In the genomic region with DNA sequence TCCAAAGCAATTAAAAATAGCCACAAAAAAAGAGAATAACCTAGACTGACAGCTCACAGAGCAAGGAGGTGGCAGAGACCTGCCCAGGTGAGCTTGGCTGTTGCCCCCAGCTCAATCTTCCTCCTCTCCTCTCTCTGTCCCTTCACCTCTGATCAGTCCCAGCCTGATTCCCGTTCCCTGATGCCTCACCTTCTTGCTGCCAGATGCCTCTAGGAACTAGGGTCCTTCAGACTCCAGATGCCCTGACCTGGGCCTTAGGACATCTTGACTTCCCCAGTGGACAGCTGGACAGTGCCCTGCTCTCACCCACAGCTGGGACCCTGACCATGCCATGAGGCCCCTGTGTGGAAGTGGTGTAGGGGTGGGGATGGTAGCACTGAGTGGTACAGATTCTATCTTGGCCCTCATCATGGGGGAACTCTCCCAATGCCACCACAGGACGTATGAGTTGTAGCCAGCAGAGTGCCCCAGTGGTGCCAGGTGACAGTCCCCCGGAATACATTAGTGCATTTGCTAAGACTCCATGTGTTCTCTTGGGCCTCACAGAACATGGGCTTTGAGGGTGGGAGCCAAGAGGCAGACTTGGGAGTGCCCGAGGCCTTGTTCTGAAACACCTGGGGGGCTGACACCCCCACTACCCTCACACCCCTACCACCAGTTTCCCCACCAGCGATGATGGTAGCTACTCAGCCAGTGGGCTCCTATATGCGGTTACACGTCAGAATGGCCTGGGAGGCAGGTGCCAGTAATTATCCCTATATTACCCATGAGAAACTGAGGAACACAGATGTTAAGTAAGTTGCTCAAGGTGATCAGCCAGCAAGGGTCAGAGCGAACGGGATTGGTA, we compare ENCODE assay signal across 13 cellular contexts. TPM values are rescaled to one million over a fixed set of nuclear protein-coding genes. Genes with fewer than 3 reads are reported as not detected.
DNase-seq lines count a peak whose midpoint lies in the region; ATAC-seq and TF ChIP-seq lines count a peak whose summit lies in the region.
"Had no signal": no experiment of that assay in that cellular context is flagged by ENCODE, and none has a peak within 500 bp of the region (broad histone marks: within the 10 kb centered on the region; RNA-seq: fewer than 3 reads in every experiment).

No MANE protein-coding gene starts in this region.

- peaks cover 29% of the 10 kb centered on the region for H3K4me1 ChIP-seq in DND-41 (ENCODE audit: insufficient read depth, low read length)
- peaks cover 0 to 56% (median 24%) of the 10 kb centered on the region in 4 donors for H3K4me1 ChIP-seq in right lobe of liver
- H3K4me1 ChIP-seq in smooth muscle cell (ENCODE audit: low read depth), result peaks cover 35% of the 10 kb centered on the region

- H3K36me3 ChIP-seq in DND-41 (ENCODE audit: insufficient read depth, low read length) (no peaks in the 10 kb centered on the region), right lobe of liver (peaks cover 0 to 5% (median 2%) of the 10 kb centered on the region in 4 donors), smooth muscle cell (ENCODE audit: low read depth) (no peaks in the 10 kb centered on the region)

- H2AFZ ChIP-seq in DND-41 (ENCODE audit: low read depth, low read length) (no peak overlapping the region), smooth muscle cell (ENCODE audit: low read depth) (no peak overlapping the region)

- DNase-seq in DND-41 (no peak), cardiac fibroblast (ENCODE audit: low read depth in 2 of 2) (peak in 1 of 2 donors; percentile 62), right lobe of liver (peak in 1 of 3 donors; percentile 42), smooth muscle cell (lab: John Stamatoyannopoulos, UW; ENCODE audit: unreplicated experiment) (no peak), NCI-H2081 (lab: John Stamatoyannopoulos, UW) (no peak), NCI-H69 (lab: John Stamatoyannopoulos, UW) (no peak)
- DNase-seq: activated CD4-positive, alpha-beta memory T cell treated with anti-CD3 and anti-CD28 coated beads, Interleukin-2, amount 10 ng/mL, durations not matched to agents 7 days and 5 days; COR-L47; NCI-H1436; SIG-M5; stimulated activated naive CD4-positive, alpha-beta T cell had no signal

- TF ChIP-seq POLR2A in right lobe of liver (IDR thresholded peaks at IDR 0.05), result no peak

- H3F3A ChIP-seq in smooth muscle cell (ENCODE audit: low read depth), result peaks cover 6% of the 10 kb centered on the region

- no peaks in the 10 kb centered on the region for H3K9me3 ChIP-seq in DND-41 (ENCODE audit: insufficient read depth, low read length, severe bottlenecking)
- H3K9me3 ChIP-seq in right lobe of liver, result no peaks in the 10 kb centered on the region
- no peaks in the 10 kb centered on the region for H3K9me3 ChIP-seq in smooth muscle cell (replicated peaks; ENCODE audit: low read depth)

- TF ChIP-seq CTCF in DND-41 (IDR thresholded peaks at IDR 0.05; ENCODE audit: borderline replicate concordance, extremely low read depth, low read length, poor library complexity, severe bottlenecking), result no peak
- no peak for TF ChIP-seq CTCF in cardiac fibroblast (IDR thresholded peaks at IDR 0.05; ENCODE audit: low read depth, low read length)
- no peak for TF ChIP-seq CTCF in right lobe of liver (IDR thresholded peaks at IDR 0.05)
- no peak for TF ChIP-seq CTCF in smooth muscle cell (IDR thresholded peaks at IDR 0.05; ENCODE audit: borderline replicate concordance, insufficient read depth, poor library complexity, severe bottlenecking)

- WGBS in right lobe of liver (ENCODE audit: insufficient coverage, low coverage, low lambda C conversion rate, missing lambda C conversion rate), result 33% methylated on average over 3 of the region's 9 CpGs
- WGBS in smooth muscle cell (ENCODE audit: low lambda C conversion rate), result 98% methylated on average over 9 of the region's 9 CpGs

- no peak for ATAC-seq in DND-41 (ENCODE audit: insufficient read depth, low read depth)
- no peak for ATAC-seq in right lobe of liver
- ATAC-seq in HG02970 (IDR thresholded peaks at IDR 0.05; ENCODE audit: low FRiP score, unreplicated experiment), result no peak
- ATAC-seq in GM18517 (IDR thresholded peaks at IDR 0.05; ENCODE audit: unreplicated experiment), result no peak

- H3K4me2 ChIP-seq in DND-41 (ENCODE audit: insufficient read depth, low read length) (no peak overlapping the region), smooth muscle cell (peak overlapping the region; percentile 90)

- no peak overlapping the region for H3K9ac ChIP-seq in DND-41 (ENCODE audit: low read depth, low read length)
- H3K9ac ChIP-seq in smooth muscle cell (ENCODE audit: low read depth), result no peak overlapping the region

- H3K27me3 ChIP-seq in DND-41 (ENCODE audit: insufficient read depth, low read length, poor library complexity) (no peaks in the 10 kb centered on the region), right lobe of liver (no peaks in the 10 kb centered on the region), smooth muscle cell (ENCODE audit: low read depth) (no peaks in the 10 kb centered on the region)

- H4K20me1 ChIP-seq in DND-41 (ENCODE audit: insufficient read depth, low read length), result no peaks in the 10 kb centered on the region
- no peaks in the 10 kb centered on the region for H4K20me1 ChIP-seq in smooth muscle cell (ENCODE audit: low read depth)

- intact Hi-C loops in right lobe of liver (cut with DNase I), result no loop called here

- H3K79me2 ChIP-seq in DND-41 (ENCODE audit: insufficient read depth, low read length), result no peaks in the 10 kb centered on the region
- no peaks in the 10 kb centered on the region for H3K79me2 ChIP-seq in smooth muscle cell (ENCODE audit: low read depth)

- H3K4me3 ChIP-seq in DND-41 (ENCODE audit: low read depth in 1 of 2, low read length in 2 of 2) (no peak overlapping the region), cardiac fibroblast (replicated peaks in 1 of 2; ENCODE audit: low read depth in 2 of 2, low read length in 2 of 2) (peak overlapping the region; percentile 72 to 73), right lobe of liver (peak overlapping the region; percentile 68 to 83 (median 81)), smooth muscle cell (no peak overlapping the region)

- H3K27ac ChIP-seq in DND-41 (ENCODE audit: low read length) (0 out of 2 replicates have a peak overlapping the region, but pooled peaks have one; percentile 1), right lobe of liver (peak overlapping the region; percentile 90 to 96 (median 93)), smooth muscle cell (ENCODE audit: low read depth) (peak overlapping the region; percentile 58)

RNA-seq across cellular contexts. Expression of gene DEPP1, which starts 2.0 kb away (rescaled TPM):
- 10 to 100 TPM in 5 of 6 experiments, 1 to 10 TPM in 1; 5.3 to 94.6 (median 71.5) TPM for total RNA-seq in right lobe of liver
- total RNA-seq in smooth muscle cell, result 10.1 and 13.2 TPM in 2 replicates
- 12.9 and 18.8 TPM in 2 replicates for polyA plus RNA-seq in smooth muscle cell

RNA-seq across cellular contexts. Expression of gene RASSF4, which starts 17.0 kb away (rescaled TPM):
- total RNA-seq in right lobe of liver (10 to 100 TPM; 13.6 to 28.5 (median 19.6) TPM), smooth muscle cell (6.5 and 8.3 TPM in 2 replicates)
- 13.0 and 14.8 TPM in 2 replicates for polyA plus RNA-seq in smooth muscle cell

RNA-seq across cellular contexts. Expression of gene ZNF22, which starts 24.1 kb away (rescaled TPM):
- total RNA-seq in right lobe of liver, result 10 to 100 TPM; 10.3 to 25.2 (median 12.2) TPM
- 38.9 and 42.6 TPM in 2 replicates for total RNA-seq in smooth muscle cell
- polyA plus RNA-seq in smooth muscle cell, result 30.7 and 31.3 TPM in 2 replicates

Comparison
In these comparisons a context has a peak if more than half of its experiments do, and no peak if none do; other contexts are left out.
1. H3K27ac ChIP-seq: peak in every context shown above with its lines; median percentile 93 in right lobe of liver; 58 in smooth muscle cell; 1 in DND-41.
2. H3K4me3 ChIP-seq: peak in cardiac fibroblast (2 of 2) and right lobe of liver (3 of 3); none in DND-41 (0 of 2) and smooth muscle cell (single experiment).